15 cellular contexts compared by ENCODE assay signal in genomic region chr13:110251227-110251791, GRCh38. TPM values are rescaled to one million over a fixed set of nuclear protein-coding genes. Genes with fewer than 3 reads are reported as not detected.
DNase-seq lines count a peak whose midpoint lies in the region; ATAC-seq and TF ChIP-seq lines count a peak whose summit lies in the region.
"Had no signal": no experiment of that assay in that cellular context is flagged by ENCODE, and none has a peak within 500 bp of the region (broad histone marks: within the 10 kb centered on the region; RNA-seq: fewer than 3 reads in every experiment).

No MANE protein-coding gene starts in this region.

- H3K9me3 Mint-ChIP-seq in stimulated activated naive CD8-positive, alpha-beta T cell treated with anti-CD3 and anti-CD28 coated beads, Interleukin-15, amount 100 ng/mL, for 72 hours: peaks cover 6 to 14% of the 10 kb centered on the region in 2 donors

- ATAC-seq in stimulated activated naive CD8-positive, alpha-beta T cell treated with anti-CD3 and anti-CD28 coated beads, Interleukin-15, amount 100 ng/mL, for 72 hours: peak; percentile 23
- ATAC-seq in stimulated activated naive CD8-positive, alpha-beta T cell treated with anti-CD3 and anti-CD28 coated beads, Interleukin-15, Interleukin-2, amounts not matched to agents 100 U/mL and 50 U/mL, for 24 hours: no peak
- ATAC-seq in GM21717 (IDR thresholded peaks at IDR 0.05; ENCODE audit: unreplicated experiment): no peak
- ATAC-seq: left colon had no signal

- no peak for TF ChIP-seq EP300 in sigmoid colon (IDR thresholded peaks at IDR 0.05)

- no peak for TF ChIP-seq CTCF in sigmoid colon (IDR thresholded peaks at IDR 0.05)

- peaks cover 0 to 78% (median 69%) of the 10 kb centered on the region in 4 donors for H3K4me1 ChIP-seq in sigmoid colon
- H3K4me1 ChIP-seq in SJCRH30: peaks cover 37% of the 10 kb centered on the region

- H3K27me3 Mint-ChIP-seq in stimulated activated naive CD8-positive, alpha-beta T cell treated with anti-CD3 and anti-CD28 coated beads, Interleukin-15, amount 100 ng/mL, for 72 hours: peaks cover 23% of the 10 kb centered on the region

- H3K36me3 ChIP-seq in sigmoid colon: peaks cover 0 to 9% (median 0%) of the 10 kb centered on the region in 4 donors
- 0 out of 2 replicates have a peak, but pooled peaks cover 2% of the 10 kb centered on the region for H3K36me3 ChIP-seq in SJCRH30

- no peaks in the 10 kb centered on the region for H3K27me3 ChIP-seq in sigmoid colon
- H3K27me3 ChIP-seq in SJCRH30: no peaks in the 10 kb centered on the region

- no peak overlapping the region for H3K27ac Mint-ChIP-seq in stimulated activated naive CD8-positive, alpha-beta T cell treated with anti-CD3 and anti-CD28 coated beads, Interleukin-15, amount 100 ng/mL, for 72 hours

- DNase-seq in stimulated activated naive CD8-positive, alpha-beta T cell treated with anti-CD3 and anti-CD28 coated beads, Interleukin-15, amount 100 ng/mL, for 72 hours: no peak
- DNase-seq in stimulated activated naive CD8-positive, alpha-beta T cell treated with anti-CD3 and anti-CD28 coated beads, Interleukin-15, Interleukin-2, amounts not matched to agents 100 U/mL and 50 U/mL, for 24 hours: no peak
- DNase-seq in islet precursor cell (peak; percentile 35), sigmoid colon (peak; percentile 66), NCI-H1930 (lab: John Stamatoyannopoulos, UW) (no peak), SJCRH30 (no peak), activated gamma-delta T cell treated with Interleukin-2 at 50 U/mL for 16 hours (no peak)
- DNase-seq: activated CD4-positive, alpha-beta T cell treated with anti-CD3 and anti-CD28 coated beads, Interleukin-2, amount 50 U/mL, for 4 hours; activated naive CD4-positive, alpha-beta T cell treated with Interleukin-2 at 50 U/mL for 16 hours; DMS 273 treated with DMSO at 0.1 percent for 48 hours; H7; left colon; NCI-H1092 treated with DMSO at 0.1 percent for 48 hours had no signal

- H3K9me3 ChIP-seq in sigmoid colon (no peaks in the 10 kb centered on the region), SJCRH30 (replicated peaks) (no peaks in the 10 kb centered on the region)

- intact Hi-C loops in sigmoid colon (cut with DNase I): loop anchor here (2.0 kb wide), 1 partner anchor 49 kb away; no protein-coding TSS in a partner anchor

- H3K4me3 ChIP-seq in sigmoid colon (no peak overlapping the region), SJCRH30 (no peak overlapping the region)

- no peak overlapping the region for H3K4me3 Mint-ChIP-seq in stimulated activated naive CD8-positive, alpha-beta T cell treated with anti-CD3 and anti-CD28 coated beads, Interleukin-15, amount 100 ng/mL, for 72 hours

- 87 to 89% methylated on average over 10 of the region's 10 CpGs for WGBS in sigmoid colon, 2 donors

- H3K4me1 Mint-ChIP-seq in stimulated activated naive CD8-positive, alpha-beta T cell treated with anti-CD3 and anti-CD28 coated beads, Interleukin-15, amount 100 ng/mL, for 72 hours: peaks cover 3% of the 10 kb centered on the region

- TF ChIP-seq POLR2A in sigmoid colon (IDR thresholded peaks at IDR 0.05): no peak

- H3K27ac ChIP-seq in sigmoid colon (peak overlapping the region; percentile 80 to 97 (median 86)), SJCRH30 (no peak overlapping the region; the same call in 1 of the 2 replicates)

RNA-seq across cellular contexts. Expression of gene COL4A1, which starts 55.6 kb away (rescaled TPM):
- 100 to 1,000 TPM; 235 to 598 (median 350) TPM for total RNA-seq in sigmoid colon
- polyA plus RNA-seq in sigmoid colon: 10 to 100 TPM in 2 of 3 donors, 1 to 10 TPM in 1; 9.2 to 60.5 (median 10.8) TPM
- total RNA-seq in SJCRH30 (2014; rRNA removed; shearing (Covaris generic)): 269 and 271 TPM in 2 replicates
- total RNA-seq: T-helper 2 cell treated with Interferon-gamma antibody and Interleukin-4, amounts not matched to agents 100 ng/mL and 5 ng/mL, for 36 hours had no signal

RNA-seq across cellular contexts. Expression of gene COL4A2, which starts 55.8 kb away (rescaled TPM):
- total RNA-seq in sigmoid colon: 1,000 to 10,000 TPM in 1 of 4 donors, 100 to 1,000 TPM in 3; 306 to 1,039 (median 489) TPM
- 10 to 100 TPM; 24.0 to 83.5 (median 25.2) TPM for polyA plus RNA-seq in sigmoid colon
- total RNA-seq in SJCRH30 (2014; rRNA removed; shearing (Covaris generic)): 251 and 258 TPM in 2 replicates
- total RNA-seq: T-helper 2 cell treated with Interferon-gamma antibody and Interleukin-4, amounts not matched to agents 100 ng/mL and 5 ng/mL, for 36 hours had no signal

Comparison
In these comparisons a context has a peak if more than half of its experiments do, and no peak if none do; other contexts are left out.
1. DNase-seq: peak in islet precursor cell (single experiment) and sigmoid colon (single experiment); none in stimulated activated naive CD8-positive, alpha-beta T cell treated with anti-CD3 and anti-CD28 coated beads, Interleukin-15, amount 100 ng/mL, for 72 hours (0 of 2), stimulated activated naive CD8-positive, alpha-beta T cell treated with anti-CD3 and anti-CD28 coated beads, Interleukin-15, Interleukin-2, amounts not matched to agents 100 U/mL and 50 U/mL, for 24 hours (single experiment), NCI-H1930 (0 of 2), SJCRH30 (0 of 2) and activated gamma-delta T cell treated with Interleukin-2 at 50 U/mL for 16 hours (single experiment).